Comparison of ENCODE assay signal across 15 cellular contexts in genomic region chr9:34145165-34145564, GRCh38. TPM values are rescaled to one million over a fixed set of nuclear protein-coding genes. Genes with fewer than 3 reads are reported as not detected.
A peak's percentile ranks its signal among the peaks of the same experiment; 100 is the strongest.
DNase-seq lines count a peak whose midpoint lies in the region; ATAC-seq, FAIRE-seq and TF ChIP-seq lines count a peak whose summit lies in the region.
"Had no signal": no experiment of that assay in that cellular context is flagged by ENCODE, and none has a peak within 500 bp of the region (broad histone marks: within the 10 kb centered on the region; RNA-seq: fewer than 3 reads in every experiment).

No MANE protein-coding gene starts in this region.

- no peak overlapping the region for H4K91ac ChIP-seq in mesenchymal stem cell (ENCODE audit: low read length)

- H3K9ac ChIP-seq in BLaER1 treated with 17β-estradiol and CSF1 and Interleukin-3, amounts not matched to agents 10 nM and 100 nM: no peak overlapping the region
- no peak overlapping the region for H3K9ac ChIP-seq in mesenchymal stem cell (ENCODE audit: low read length)
- H3K9ac ChIP-seq in kidney (ENCODE audit: low read length in 2 of 2): no peak overlapping the region

- no peak overlapping the region for H2AFZ ChIP-seq in mesenchymal stem cell (ENCODE audit: low read depth, low read length)

- peaks cover 27 to 63% (median 56%) of the 10 kb centered on the region in 10 experiments for H3K4me1 ChIP-seq in BLaER1 treated with 17β-estradiol and CSF1 and Interleukin-3, amounts not matched to agents 10 nM and 100 nM
- H3K4me1 ChIP-seq in adrenal gland (replicated peaks in 1 of 2) (peaks cover 6 to 19% of the 10 kb centered on the region in 2 donors), mesenchymal stem cell (ENCODE audit: control insufficient read depth, insufficient read depth, low read depth, low read length) (no peaks in the 10 kb centered on the region), aorta (ENCODE audit: control insufficient read depth in 1 of 2, insufficient read depth in 2 of 2, low read length in 2 of 2) (no peaks in the 10 kb centered on the region), kidney (ENCODE audit: control insufficient read depth in 1 of 2, insufficient read depth in 1 of 2, low read depth in 1 of 2, low read length in 2 of 2) (no peaks in the 10 kb centered on the region)
- H3K4me1 ChIP-seq: suprapubic skin had no signal

- H3K18ac ChIP-seq in mesenchymal stem cell (ENCODE audit: low read depth in 1 of 2, low read length in 2 of 2): no peak overlapping the region

- H3K4ac ChIP-seq in mesenchymal stem cell (ENCODE audit: low read depth in 1 of 2, low read length in 2 of 2): no peak overlapping the region

- no peaks in the 10 kb centered on the region for H3K27me3 ChIP-seq in BLaER1 treated with 17β-estradiol and CSF1 and Interleukin-3, amounts not matched to agents 10 nM and 100 nM
- H3K27me3 ChIP-seq in adrenal gland (no peaks in the 10 kb centered on the region), mesenchymal stem cell (ENCODE audit: control insufficient read depth in 1 of 2, insufficient read depth in 1 of 2, low read length in 2 of 2) (no peaks in the 10 kb centered on the region), aorta (ENCODE audit: control insufficient read depth in 1 of 2, insufficient read depth in 2 of 2, low read length in 1 of 2) (no peaks in the 10 kb centered on the region)
- H3K27me3 ChIP-seq: suprapubic skin had no signal

- H3K27ac ChIP-seq in BLaER1 treated with 17β-estradiol and CSF1 and Interleukin-3, amounts not matched to agents 10 nM and 100 nM: no peak overlapping the region
- peak overlapping the region in 3 of 5 donors; percentile 3 to 62 (median 57) for H3K27ac ChIP-seq in adrenal gland
- H3K27ac ChIP-seq in mesenchymal stem cell (ENCODE audit: low read length, poor library complexity, severe bottlenecking): no peak overlapping the region
- no peak overlapping the region for H3K27ac ChIP-seq in aorta (ENCODE audit: low read depth in 1 of 2, low read length in 2 of 2)
- H3K27ac ChIP-seq in kidney (ENCODE audit: low read depth in 2 of 2, low read length in 2 of 2): no peak overlapping the region
- H3K27ac ChIP-seq: C4-2B, suprapubic skin, VCaP had no signal

- H3K4me2 ChIP-seq in BLaER1 treated with 17β-estradiol and CSF1 and Interleukin-3, amounts not matched to agents 10 nM and 100 nM: peak overlapping the region in 7 of 11 experiments; percentile 21 to 78 (median 55); a peak in 13 of 22 replicates
- no peak overlapping the region for H3K4me2 ChIP-seq in mesenchymal stem cell (ENCODE audit: low read length, poor library complexity, severe bottlenecking)

- H2BK120ac ChIP-seq in mesenchymal stem cell (ENCODE audit: low read depth, low read length): no peak overlapping the region

- H2BK12ac ChIP-seq in mesenchymal stem cell (ENCODE audit: low read length in 2 of 2): peak overlapping the region in 1 of 2 experiments; percentile 18

- intact Hi-C loops in adrenal gland (cut with DNase I): no loop called here
- intact Hi-C loops in aorta (cut with DNase I): no loop called here
- intact Hi-C loops in kidney (cut with DNase I): no loop called here

- H3K79me1 ChIP-seq in mesenchymal stem cell (replicated peaks; ENCODE audit: low read length, poor library complexity, severe bottlenecking): no peaks in the 10 kb centered on the region

- H3K36me3 ChIP-seq in BLaER1 treated with 17β-estradiol and CSF1 and Interleukin-3, amounts not matched to agents 10 nM and 100 nM: no peaks in the 10 kb centered on the region
- no peaks in the 10 kb centered on the region for H3K36me3 ChIP-seq in adrenal gland (replicated peaks in 1 of 2)
- no peaks in the 10 kb centered on the region for H3K36me3 ChIP-seq in mesenchymal stem cell (ENCODE audit: control insufficient read depth in 1 of 2, insufficient read depth in 2 of 2, low read depth in 1 of 2, low read length in 2 of 2)
- no peaks in the 10 kb centered on the region for H3K36me3 ChIP-seq in aorta (ENCODE audit: control insufficient read depth in 1 of 2, insufficient read depth in 2 of 2, low read length in 1 of 2)
- H3K36me3 ChIP-seq in kidney (ENCODE audit: control insufficient read depth in 1 of 2, insufficient read depth in 2 of 2, low read length in 2 of 2): no peaks in the 10 kb centered on the region
- H3K36me3 ChIP-seq: suprapubic skin had no signal

- TF ChIP-seq POLR2A in adrenal gland (IDR thresholded peaks at IDR 0.05): peak in 1 of 2 donors; percentile 16

- no peak for FAIRE-seq in kidney (lab: Jason Lieb, UNC)

- H2AK5ac ChIP-seq in mesenchymal stem cell (ENCODE audit: low read length, severe bottlenecking): no peak overlapping the region

- no peak overlapping the region for H2BK5ac ChIP-seq in mesenchymal stem cell (ENCODE audit: low read depth, low read length, poor library complexity, severe bottlenecking)

- peak; percentile 36 for DNase-seq in H4 (ENCODE audit: low spot score)
- DNase-seq in adrenal gland: peak; percentile 51 to 83 (median 76)
- peak; percentile 45 for DNase-seq in mesenchymal stem cell
- no peak for DNase-seq in aorta
- DNase-seq in kidney: no peak
- DNase-seq in COLO829 (ENCODE audit: low spot score): no peak
- DNase-seq: activated naive CD4-positive, alpha-beta T cell treated with anti-CD3 and anti-CD28 coated beads, Interleukin-2, amount 10 ng/mL, durations not matched to agents 7 days and 5 days; head of caudate nucleus; left cardiac atrium; NCI-H2029 treated with DMSO at 0.1 percent for 48 hours; stimulated activated CD4-positive, alpha-beta T cell treated with anti-CD3 and anti-CD28 coated beads, Interleukin-15, amount 100 ng/mL, for 24 hours had no signal

- ATAC-seq in aorta (ENCODE audit: low FRiP score): no peak

- no peak overlapping the region for H4K8ac ChIP-seq in mesenchymal stem cell (ENCODE audit: low read length)

- 28 to 43% (median 32%) methylated on average over 3 of the region's 3 CpGs for WGBS in adrenal gland, 4 donors
- WGBS in mesenchymal stem cell: 58% methylated on average over 3 of the region's 3 CpGs
- 59 to 63% methylated on average over 3 of the region's 3 CpGs for WGBS in aorta, 2 donors

- H2BK15ac ChIP-seq in mesenchymal stem cell (ENCODE audit: low read depth, poor library complexity, severe bottlenecking): no peak overlapping the region

- no peaks in the 10 kb centered on the region for H4K20me1 ChIP-seq in BLaER1 treated with 17β-estradiol and CSF1 and Interleukin-3, amounts not matched to agents 10 nM and 100 nM

- H3K14ac ChIP-seq in mesenchymal stem cell (ENCODE audit: low read length in 2 of 2): no peak overlapping the region

- no peaks in the 10 kb centered on the region for H3K9me3 ChIP-seq in BLaER1 treated with 17β-estradiol and CSF1 and Interleukin-3, amounts not matched to agents 10 nM and 100 nM (replicated peaks in 1 of 11)
- no peaks in the 10 kb centered on the region for H3K9me3 ChIP-seq in adrenal gland (replicated peaks in 1 of 3)
- no peaks in the 10 kb centered on the region for H3K9me3 ChIP-seq in mesenchymal stem cell (ENCODE audit: control insufficient read depth, low read length)
- H3K9me3 ChIP-seq in aorta (ENCODE audit: control insufficient read depth, low read length): no peaks in the 10 kb centered on the region
- no peaks in the 10 kb centered on the region for H3K9me3 ChIP-seq in kidney (ENCODE audit: control insufficient read depth in 1 of 2, low read length in 2 of 2)
- H3K9me3 ChIP-seq: suprapubic skin had no signal

- H3K4me3 ChIP-seq in BLaER1 treated with 17β-estradiol and CSF1 and Interleukin-3, amounts not matched to agents 10 nM and 100 nM: no peak overlapping the region
- H3K4me3 ChIP-seq in adrenal gland (no peak overlapping the region), mesenchymal stem cell (ENCODE audit: insufficient read depth in 1 of 2, low read depth in 1 of 2, low read length in 2 of 2) (no peak overlapping the region), aorta (ENCODE audit: low read length in 2 of 2) (no peak overlapping the region), kidney (ENCODE audit: low read length in 2 of 2) (no peak overlapping the region)
- H3K4me3 ChIP-seq: suprapubic skin had no signal

- no peak overlapping the region for H3K23ac ChIP-seq in mesenchymal stem cell (ENCODE audit: low read length in 2 of 2)

- TF ChIP-seq CTCF in adrenal gland (IDR thresholded peaks at IDR 0.05) (peak in 1 of 6 experiments; percentile 10), kidney (IDR thresholded peaks at IDR 0.05; ENCODE audit: borderline replicate concordance, extremely low read depth, insufficient read depth) (no peak)

RNA-seq across cellular contexts. Expression of gene DCAF12, which starts 18.7 kb away (rescaled TPM):
- total RNA-seq in H4 (2014; rRNA removed; shearing (Covaris generic)): 30.2 and 38.8 TPM in 2 replicates
- total RNA-seq in adrenal gland (10 to 100 TPM; 45.0 to 74.9 (median 65.2) TPM), aorta (10 to 100 TPM; 20.6 to 35.2 TPM), kidney (33.0 TPM)
- polyA plus RNA-seq in adrenal gland (10 to 100 TPM; 15.1 to 88.3 (median 15.8) TPM), aorta (10 to 100 TPM; 10.2 to 14.5 TPM), kidney (ENCODE audit: insufficient read depth, low read depth, low replicate concordance) (11.8 TPM)
- polyA plus RNA-seq in mesenchymal stem cell (2013, experiment 1 of 2): 14.6 TPM
- 14.9 TPM for polyA plus RNA-seq in mesenchymal stem cell (2013, experiment 2 of 2)

RNA-seq across cellular contexts. Expression of gene UBAP1, which starts 33.7 kb away (rescaled TPM):
- 32.8 and 43.4 TPM in 2 replicates for total RNA-seq in H4 (2014; rRNA removed; shearing (Covaris generic))
- total RNA-seq in adrenal gland: 10 to 100 TPM; 63.6 to 91.7 (median 83.5) TPM
- polyA plus RNA-seq in adrenal gland: 100 to 1,000 TPM in 1 of 3 donors, 10 to 100 TPM in 2; 34.8 to 146 (median 37.7) TPM
- polyA plus RNA-seq in mesenchymal stem cell (2013, experiment 1 of 2): 30.9 TPM
- 29.7 TPM for polyA plus RNA-seq in mesenchymal stem cell (2013, experiment 2 of 2)
- 10 to 100 TPM; 39.3 to 41.9 TPM for total RNA-seq in aorta
- polyA plus RNA-seq in aorta: 10 to 100 TPM; 29.2 to 29.4 TPM
- 53.8 TPM for total RNA-seq in kidney
- 39.4 TPM for polyA plus RNA-seq in kidney (ENCODE audit: insufficient read depth, low read depth, low replicate concordance)

Comparison
In these comparisons a context has a peak if more than half of its experiments do, and no peak if none do; other contexts are left out.
1. H3K27ac ChIP-seq: peak in adrenal gland (3 of 5); none in BLaER1 treated with 17β-estradiol and CSF1 and Interleukin-3, amounts not matched to agents 10 nM and 100 nM (0 of 11), mesenchymal stem cell (single experiment), aorta (0 of 2) and kidney (0 of 2).
2. DNase-seq: peak in H4 (single experiment), adrenal gland (7 of 7) and mesenchymal stem cell (single experiment); none in aorta (0 of 2), kidney (single experiment) and COLO829 (single experiment).